8 cellular contexts compared by ENCODE assay signal in the genomic region with DNA sequence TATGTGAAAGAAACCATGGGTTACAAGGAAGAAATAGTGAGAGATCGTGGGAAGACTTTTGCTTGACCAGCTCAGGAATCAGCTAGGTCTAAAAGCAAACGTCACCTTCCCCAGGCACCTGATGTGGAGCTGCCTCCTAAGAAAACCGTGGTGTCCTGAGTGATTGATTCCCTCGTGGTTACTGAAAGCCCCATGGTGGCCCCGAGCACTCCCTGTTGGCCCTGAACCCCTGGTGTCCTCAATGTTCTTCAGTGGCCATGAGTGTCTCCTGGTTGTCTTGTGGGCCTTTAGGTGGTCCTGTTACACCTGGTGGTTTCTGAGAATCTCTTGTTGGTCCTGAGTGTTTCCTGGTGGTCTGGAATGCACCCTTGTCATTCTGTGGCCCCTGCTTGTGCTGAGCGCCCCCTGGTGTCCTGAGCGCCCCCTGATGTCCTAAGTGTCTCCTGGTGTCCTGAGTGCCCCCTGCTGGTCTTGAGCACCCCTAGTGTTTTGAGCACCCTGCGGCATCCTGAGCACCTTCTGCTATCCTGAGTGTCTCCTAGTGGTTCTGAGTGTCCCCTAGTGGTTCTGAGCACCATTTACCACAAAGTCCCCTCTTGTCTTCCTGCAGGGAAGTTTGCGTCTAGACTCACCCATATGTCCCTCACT.
DNase-seq lines count a peak whose midpoint lies in the region; ATAC-seq and TF ChIP-seq lines count a peak whose summit lies in the region.

No MANE protein-coding gene starts in this region.

- peak overlapping the region; percentile 22 for H3K4me3 ChIP-seq in GM06990 (replicated peaks; ENCODE audit: low read depth, low read length)

- no peak for ATAC-seq in GM21390 (IDR thresholded peaks at IDR 0.05; ENCODE audit: unreplicated experiment)

- peak; percentile 98 for TF ChIP-seq CTCF in GM06990 (IDR thresholded peaks at IDR 0.05; ENCODE audit: insufficient read depth, low read length, poor library complexity, severe bottlenecking)

- DNase-seq in GM06990 (ENCODE audit: extremely low read depth, insufficient read length) (no peak), HuH-7 (ENCODE audit: low spot score) (peak; percentile 8), UCSD-AML1 (lab: John Stamatoyannopoulos, UW; ENCODE audit: unreplicated experiment) (peak; percentile 72), cerebellar cortex (ENCODE audit: low spot score) (peak; percentile 23), AG08395 (ENCODE audit: low spot score) (no peak), DMS153 (lab: John Stamatoyannopoulos, UW) (no peak)
- peak; percentile 44 to 74 for DNase-seq in stimulated activated CD4-positive, alpha-beta T cell treated with anti-CD3 and anti-CD28 coated beads, Interleukin-1b, Interleukin-23, amount 100 ng/mL, for 1 hour (ENCODE audit: low read depth in 2 of 2)

- H3K27me3 ChIP-seq in GM06990 (replicated peaks; ENCODE audit: control insufficient read depth, insufficient read depth, low read length) = no peaks in the 10 kb centered on the region

- no peaks in the 10 kb centered on the region for H3K36me3 ChIP-seq in GM06990 (ENCODE audit: control insufficient read depth, insufficient read depth, low read length)

Comparison
In these comparisons a context has a peak if more than half of its experiments do, and no peak if none do; other contexts are left out.
1. DNase-seq: peak in HuH-7 (single experiment), UCSD-AML1 (single experiment), cerebellar cortex (single experiment) and stimulated activated CD4-positive, alpha-beta T cell treated with anti-CD3 and anti-CD28 coated beads, Interleukin-1b, Interleukin-23, amount 100 ng/mL, for 1 hour (2 of 2); none in GM06990 (single experiment), AG08395 (single experiment) and DMS153 (single experiment).